Comparison of ENCODE assay signal across 12 cellular contexts in genomic region chr1:26923711-26924110, GRCh38. TPM values are rescaled to one million over a fixed set of nuclear protein-coding genes. Genes with fewer than 3 reads are reported as not detected.
DNase-seq lines count a peak whose midpoint lies in the region; FAIRE-seq and TF ChIP-seq lines count a peak whose summit lies in the region.
"Had no signal": no experiment of that assay in that cellular context is flagged by ENCODE, and none has a peak within 500 bp of the region (broad histone marks: within the 10 kb centered on the region; RNA-seq: fewer than 3 reads in every experiment).

No MANE protein-coding gene starts in this region.

- peaks cover 61% of the 10 kb centered on the region for H3K79me2 ChIP-seq in endothelial cell of umbilical vein (ENCODE audit: control insufficient read depth, insufficient read depth, low read length)
- H3K79me2 ChIP-seq in osteoblast (ENCODE audit: insufficient read depth, low read length), result peaks cover 58% of the 10 kb centered on the region

- H3K4me2 ChIP-seq in endothelial cell of umbilical vein (ENCODE audit: insufficient read depth, low read length), result peak overlapping the region; percentile 80
- H3K4me2 ChIP-seq in osteoblast (ENCODE audit: insufficient read depth, low read length), result no peak overlapping the region

- H3K27ac Mint-ChIP-seq in T-helper 1 cell treated with Interleukin-12 subunit alpha and Interleukin-12 subunit beta and Interleukin-4 antibody, amounts not matched to agents 30 μg/mL and 1 μg/mL, for 36 hours, result peak overlapping the region; percentile 7
- no peak overlapping the region for H3K27ac Mint-ChIP-seq in osteocyte (ENCODE audit: unreplicated experiment)

- H3K36me3 Mint-ChIP-seq in T-helper 1 cell treated with Interleukin-12 subunit alpha and Interleukin-12 subunit beta and Interleukin-4 antibody, amounts not matched to agents 30 μg/mL and 1 μg/mL, for 36 hours (ENCODE audit: low read depth), result peaks cover 25% of the 10 kb centered on the region
- H3K36me3 Mint-ChIP-seq in osteocyte (ENCODE audit: unreplicated experiment), result peaks cover 25% of the 10 kb centered on the region

- H3K27me3 ChIP-seq in endothelial cell of umbilical vein (ENCODE audit: control insufficient read depth in 2 of 2, insufficient read depth in 2 of 2, low read length in 2 of 2) (no peaks in the 10 kb centered on the region), osteoblast (ENCODE audit: insufficient read depth, low read length) (no peaks in the 10 kb centered on the region)

- peak overlapping the region; percentile 36 for H3K4me3 Mint-ChIP-seq in T-helper 1 cell treated with Interleukin-12 subunit alpha and Interleukin-12 subunit beta and Interleukin-4 antibody, amounts not matched to agents 30 μg/mL and 1 μg/mL, for 36 hours
- H3K4me3 Mint-ChIP-seq in osteocyte (ENCODE audit: unreplicated experiment), result no peak overlapping the region

- H3K36me3 ChIP-seq in endothelial cell of umbilical vein (ENCODE audit: control insufficient read depth in 2 of 2, extremely low read depth in 1 of 2, insufficient read depth in 2 of 2, low read length in 2 of 2) (peaks cover 11 to 18% of the 10 kb centered on the region in 2 experiments), osteoblast (ENCODE audit: insufficient read depth, low read length) (peaks cover 46% of the 10 kb centered on the region)

- intact Hi-C loops in endothelial cell of umbilical vein (cut with micrococcal nuclease), result no loop called here

- peak overlapping the region; percentile 71 for H3K27ac ChIP-seq in endothelial cell of umbilical vein (ENCODE audit: insufficient read depth, low read depth, low read length)
- no peak overlapping the region for H3K27ac ChIP-seq in osteoblast (ENCODE audit: low read depth, low read length)

- H3K9ac ChIP-seq in endothelial cell of umbilical vein (replicated peaks; ENCODE audit: extremely low read depth, insufficient read depth, low read length), result peak overlapping the region; percentile 39

- H4K20me1 ChIP-seq in endothelial cell of umbilical vein (replicated peaks; ENCODE audit: control insufficient read depth, extremely low read depth, insufficient read depth, low read length) (no peaks in the 10 kb centered on the region), osteoblast (ENCODE audit: insufficient read depth, low read length) (peaks cover 22% of the 10 kb centered on the region)

- H3K4me1 ChIP-seq in endothelial cell of umbilical vein (ENCODE audit: control insufficient read depth, extremely low read depth, insufficient read depth, low read length) (peaks cover 26% of the 10 kb centered on the region), osteoblast (ENCODE audit: insufficient read depth, low read length) (peaks cover 19% of the 10 kb centered on the region)

- no peaks in the 10 kb centered on the region for H3K9me1 ChIP-seq in endothelial cell of umbilical vein (replicated peaks; ENCODE audit: control insufficient read depth, extremely low read depth, insufficient read depth, low read length)

- H2AFZ ChIP-seq in endothelial cell of umbilical vein (ENCODE audit: low read depth, low read length) (no peak overlapping the region), osteoblast (ENCODE audit: low read length) (no peak overlapping the region)

- H3K4me1 Mint-ChIP-seq in T-helper 1 cell treated with Interleukin-12 subunit alpha and Interleukin-12 subunit beta and Interleukin-4 antibody, amounts not matched to agents 30 μg/mL and 1 μg/mL, for 36 hours (ENCODE audit: low read depth), result peaks cover 31% of the 10 kb centered on the region
- peaks cover 25% of the 10 kb centered on the region for H3K4me1 Mint-ChIP-seq in osteocyte (ENCODE audit: unreplicated experiment)

- CTCF ChIA-PET in endothelial cell of umbilical vein (lab: Charles Lee), result interaction anchor here (0.7 to 1.2 kb wide), 3 partner anchors 24 to 40 kb away, joined by 3 read pairs; no protein-coding TSS in a partner anchor

- TF ChIP-seq POLR2A in endothelial cell of umbilical vein (IDR thresholded peaks at IDR 0.05; ENCODE audit: low read depth, low read length), result no peak

- H3K4me3 ChIP-seq in endothelial cell of umbilical vein (replicated peaks in 1 of 3; ENCODE audit: insufficient read depth in 1 of 3, low read depth in 1 of 3, low read length in 3 of 3) (peak overlapping the region in 1 of 3 experiments; percentile 25), osteoblast (ENCODE audit: insufficient read depth, low read length) (no peak overlapping the region)

- no peaks in the 10 kb centered on the region for H3K9me3 ChIP-seq in endothelial cell of umbilical vein (replicated peaks; ENCODE audit: control insufficient read depth, insufficient read depth, low read length)
- H3K9me3 ChIP-seq in osteoblast (ENCODE audit: low read depth, low read length), result no peaks in the 10 kb centered on the region

- DNase-seq in stimulated activated CD4-positive, alpha-beta T cell treated with anti-CD3 and anti-CD28 coated beads, Interleukin-15, amount 100 ng/mL, for 24 hours, result peak; percentile 30
- no peak for DNase-seq in stimulated activated CD4-positive, alpha-beta T cell treated with anti-CD3 and anti-CD28 coated beads, Interleukin-12 subunit alpha, Interleukin-12 subunit beta, amount 100 ng/mL, for 4 hours
- DNase-seq in endothelial cell of umbilical vein (ENCODE audit: low read depth, low spot score), result peak; percentile 70
- no peak for DNase-seq in osteoblast (ENCODE audit: insufficient read length, low spot score, missing footprints)
- no peak for DNase-seq in NCI-H510A (lab: John Stamatoyannopoulos, UW)
- no peak for DNase-seq in DMS 273 (lab: John Stamatoyannopoulos, UW; ENCODE audit: unreplicated experiment)
- no peak for DNase-seq in osteocyte (ENCODE audit: extremely low spot score, unreplicated experiment)
- DNase-seq: effector CD4-positive, alpha-beta T cell; head of caudate nucleus; NCI-H1092; NCI-H82 had no signal

- TF ChIP-seq CTCF in endothelial cell of umbilical vein (IDR thresholded peaks at IDR 0.05; ENCODE audit: extremely low read depth in 1 of 2, insufficient read depth in 1 of 2, low read depth in 1 of 2, low read length in 2 of 2), result no peak
- no peak for TF ChIP-seq CTCF in osteoblast (IDR thresholded peaks at IDR 0.05; ENCODE audit: extremely low read depth, low read depth, low read length)
- TF ChIP-seq CTCF in osteocyte (IDR thresholded peaks at IDR 0.05), result no peak

- BruUV-seq in endothelial cell of umbilical vein (replicated peaks; lab: Mats Ljungman, UMichigan), result no TSS peak

- no peaks in the 10 kb centered on the region for H3K27me3 Mint-ChIP-seq in T-helper 1 cell treated with Interleukin-12 subunit alpha and Interleukin-12 subunit beta and Interleukin-4 antibody, amounts not matched to agents 30 μg/mL and 1 μg/mL, for 36 hours (ENCODE audit: low read depth)
- no peaks in the 10 kb centered on the region for H3K27me3 Mint-ChIP-seq in osteocyte (ENCODE audit: unreplicated experiment)

- POLR2A ChIA-PET in endothelial cell of umbilical vein (lab: Charles Lee), result interaction anchor here (1.2 kb wide), 1 partner anchor 23 kb away, joined by 3 read pairs; the partner anchor contains the start of gene GPATCH3

- dilution Hi-C loops in endothelial cell of umbilical vein (cut with MboI; ENCODE audit: extremely low pct_ligation_motif_present, low sequenced_read_pairs), result no loop called here

- no peaks in the 10 kb centered on the region for H3K9me3 Mint-ChIP-seq in T-helper 1 cell treated with Interleukin-12 subunit alpha and Interleukin-12 subunit beta and Interleukin-4 antibody, amounts not matched to agents 30 μg/mL and 1 μg/mL, for 36 hours
- no peaks in the 10 kb centered on the region for H3K9me3 Mint-ChIP-seq in osteocyte (ENCODE audit: unreplicated experiment)

- FAIRE-seq in endothelial cell of umbilical vein (lab: Jason Lieb, UNC), result peak; percentile 93

RNA-seq across cellular contexts. Expression of gene NUDC, which starts 2.2 kb away (rescaled TPM):
- 95.0 and 102 TPM in 2 replicates for total RNA-seq in endothelial cell of umbilical vein
- 29.3 and 42.5 TPM in 2 replicates for polyA plus RNA-seq in endothelial cell of umbilical vein
- 78.1 and 89.9 TPM in 2 replicates for polyA plus RNA-seq in endothelial cell of umbilical vein (2011; cell fraction: cytosol; rRNA removed)
- 54.7 and 64.2 TPM in 2 replicates for polyA plus RNA-seq in endothelial cell of umbilical vein (2011; cell fraction: nucleus; rRNA removed)
- polyA plus RNA-seq in endothelial cell of umbilical vein (2012), result 118 and 129 TPM in 2 replicates
- 25.1 and 27.2 TPM in 2 replicates for polyA minus RNA-seq in endothelial cell of umbilical vein
- 61.0 TPM for polyA minus RNA-seq in endothelial cell of umbilical vein (2011; cell fraction: cytosol; rRNA and poly(A)+ RNA removed)
- 16.6 and 17.6 TPM in 2 replicates for polyA minus RNA-seq in endothelial cell of umbilical vein (2011; cell fraction: nucleus; rRNA and poly(A)+ RNA removed)
- 15.9 and 17.4 TPM in 2 replicates for total RNA-seq in osteoblast
- 51.0 and 54.3 TPM in 2 replicates for total RNA-seq in osteocyte

RNA-seq across cellular contexts. Expression of gene NR0B2, which starts 9.9 kb away (rescaled TPM):
- total RNA-seq in endothelial cell of umbilical vein, result not detected in 2 replicates
- polyA plus RNA-seq in endothelial cell of umbilical vein, result not detected in 2 replicates
- polyA plus RNA-seq in endothelial cell of umbilical vein (2011; cell fraction: cytosol; rRNA removed), result not detected in 2 replicates
- not detected in 2 replicates for polyA plus RNA-seq in endothelial cell of umbilical vein (2011; cell fraction: nucleus; rRNA removed)
- polyA plus RNA-seq in endothelial cell of umbilical vein (2012), result not detected in 2 replicates
- polyA minus RNA-seq in endothelial cell of umbilical vein, result not detected in 2 replicates
- polyA minus RNA-seq in endothelial cell of umbilical vein (2011; cell fraction: cytosol; rRNA and poly(A)+ RNA removed), result not detected
- polyA minus RNA-seq in endothelial cell of umbilical vein (2011; cell fraction: nucleus; rRNA and poly(A)+ RNA removed), result not detected in 2 replicates
- total RNA-seq in osteoblast, result not detected in 2 replicates
- total RNA-seq in osteocyte, result not detected in 2 replicates

RNA-seq across cellular contexts. Expression of gene GPATCH3, which starts 23.4 kb away (rescaled TPM):
- total RNA-seq in endothelial cell of umbilical vein (14.8 and 17.7 TPM in 2 replicates), osteoblast (10.3 and 10.9 TPM in 2 replicates), osteocyte (19.9 and 20.4 TPM in 2 replicates)
- 10.3 and 12.1 TPM in 2 replicates for polyA plus RNA-seq in endothelial cell of umbilical vein
- 9.6 and 11.4 TPM in 2 replicates for polyA plus RNA-seq in endothelial cell of umbilical vein (2011; cell fraction: cytosol; rRNA removed)
- polyA plus RNA-seq in endothelial cell of umbilical vein (2011; cell fraction: nucleus; rRNA removed), result 18.5 TPM in 2 replicates
- 10.0 and 10.2 TPM in 2 replicates for polyA plus RNA-seq in endothelial cell of umbilical vein (2012)
- 11.3 and 14.0 TPM in 2 replicates for polyA minus RNA-seq in endothelial cell of umbilical vein
- polyA minus RNA-seq in endothelial cell of umbilical vein (2011; cell fraction: cytosol; rRNA and poly(A)+ RNA removed), result 5.7 TPM
- polyA minus RNA-seq in endothelial cell of umbilical vein (2011; cell fraction: nucleus; rRNA and poly(A)+ RNA removed), result 7.5 and 12.1 TPM in 2 replicates

RNA-seq across cellular contexts. Expression of gene GPN2, which starts 33.6 kb away (rescaled TPM):
- 36.7 and 37.4 TPM in 2 replicates for total RNA-seq in endothelial cell of umbilical vein
- polyA plus RNA-seq in endothelial cell of umbilical vein, result 21.9 and 44.8 TPM in 2 replicates
- 29.6 and 32.2 TPM in 2 replicates for polyA plus RNA-seq in endothelial cell of umbilical vein (2011; cell fraction: cytosol; rRNA removed)
- polyA plus RNA-seq in endothelial cell of umbilical vein (2011; cell fraction: nucleus; rRNA removed), result 24.8 and 30.8 TPM in 2 replicates
- polyA plus RNA-seq in endothelial cell of umbilical vein (2012), result 19.2 and 21.1 TPM in 2 replicates
- 69.0 and 76.6 TPM in 2 replicates for polyA minus RNA-seq in endothelial cell of umbilical vein
- polyA minus RNA-seq in endothelial cell of umbilical vein (2011; cell fraction: cytosol; rRNA and poly(A)+ RNA removed), result 15.5 TPM
- 19.7 and 25.0 TPM in 2 replicates for polyA minus RNA-seq in endothelial cell of umbilical vein (2011; cell fraction: nucleus; rRNA and poly(A)+ RNA removed)
- total RNA-seq in osteoblast, result 8.0 and 8.3 TPM in 2 replicates
- total RNA-seq in osteocyte, result 26.4 and 26.6 TPM in 2 replicates

RNA-seq across cellular contexts. Expression of gene KDF1, which starts 36.6 kb away (rescaled TPM):
- total RNA-seq in endothelial cell of umbilical vein (not detected in 2 replicates), osteoblast (not detected in 2 replicates), osteocyte (not detected in 2 replicates)
- 0.05 TPM in 1 of 2 replicates, not detected in the other for polyA plus RNA-seq in endothelial cell of umbilical vein
- polyA plus RNA-seq in endothelial cell of umbilical vein (2011; cell fraction: cytosol; rRNA removed), result not detected in 2 replicates
- not detected in 2 replicates for polyA plus RNA-seq in endothelial cell of umbilical vein (2011; cell fraction: nucleus; rRNA removed)
- not detected in 2 replicates for polyA plus RNA-seq in endothelial cell of umbilical vein (2012)
- polyA minus RNA-seq in endothelial cell of umbilical vein, result 0.40 TPM in 1 of 2 replicates, not detected in the other
- not detected for polyA minus RNA-seq in endothelial cell of umbilical vein (2011; cell fraction: cytosol; rRNA and poly(A)+ RNA removed)
- not detected in 2 replicates for polyA minus RNA-seq in endothelial cell of umbilical vein (2011; cell fraction: nucleus; rRNA and poly(A)+ RNA removed)

Comparison
In these comparisons a context has a peak if more than half of its experiments do, and no peak if none do; other contexts are left out.
1. DNase-seq: peak in stimulated activated CD4-positive, alpha-beta T cell treated with anti-CD3 and anti-CD28 coated beads, Interleukin-15, amount 100 ng/mL, for 24 hours (single experiment) and endothelial cell of umbilical vein (single experiment); none in stimulated activated CD4-positive, alpha-beta T cell treated with anti-CD3 and anti-CD28 coated beads, Interleukin-12 subunit alpha, Interleukin-12 subunit beta, amount 100 ng/mL, for 4 hours (single experiment), osteoblast (single experiment), NCI-H510A (single experiment), DMS 273 (single experiment) and osteocyte (single experiment).